8 cellular contexts compared by ENCODE assay signal in genomic region chr10:87504307-87504666, GRCh38. TPM values are rescaled to one million over a fixed set of nuclear protein-coding genes. Genes with fewer than 3 reads are reported as not detected.
DNase-seq lines count a peak whose midpoint lies in the region; FAIRE-seq and TF ChIP-seq lines count a peak whose summit lies in the region.

No MANE protein-coding gene starts in this region.

- no peaks in the 10 kb centered on the region for H3K4me1 ChIP-seq in prostate gland (replicated peaks)

- H3K79me2 ChIP-seq in SU-DHL-6 (ENCODE audit: insufficient read depth, low read length), result peaks cover 12% of the 10 kb centered on the region; the same call in 1 of the 2 replicates

- H3K4me2 ChIP-seq in SU-DHL-6 (ENCODE audit: low read depth, low read length, poor library complexity, severe bottlenecking), result peak overlapping the region; percentile 91

- H3K27ac ChIP-seq in SU-DHL-6 (ENCODE audit: low read depth, low read length) (no peak overlapping the region), prostate gland (peak overlapping the region; percentile 61 to 75)

- no peak for FAIRE-seq in RCC 7860 (lab: Jason Lieb, UNC)

- no peak for TF ChIP-seq POLR2A in prostate gland (IDR thresholded peaks at IDR 0.05)

- H2AFZ ChIP-seq in SU-DHL-6 (ENCODE audit: low read depth, low read length, severe bottlenecking), result peak overlapping the region; percentile 96

- no peak for DNase-seq in GM12865 (ENCODE audit: low read depth)
- no peak for DNase-seq in fibroblast of mammary gland (ENCODE audit: low read depth)
- no peak for DNase-seq in prostate gland (ENCODE audit: low spot score)
- DNase-seq in RCC 7860 (ENCODE audit: low spot score), result no peak
- DNase-seq in NCI-H510A treated with DMSO at 0.1 percent for 48 hours (lab: John Stamatoyannopoulos, UW), result no peak
- DNase-seq in COLO829 (ENCODE audit: low spot score), result no peak
- no peak for DNase-seq in GM10266 (ENCODE audit: extremely low spot score)

- no peaks in the 10 kb centered on the region for H3K9me2 ChIP-seq in SU-DHL-6 (replicated peaks; ENCODE audit: insufficient read depth, low read length)

- peaks cover 13% of the 10 kb centered on the region; the same call in 1 of the 2 replicates for H3F3A ChIP-seq in SU-DHL-6 (ENCODE audit: insufficient read depth)

- H3K9me3 ChIP-seq in SU-DHL-6 (ENCODE audit: insufficient read depth, low read length) (no peaks in the 10 kb centered on the region), prostate gland (no peaks in the 10 kb centered on the region)

- H3K9ac ChIP-seq in SU-DHL-6 (ENCODE audit: low read length), result peak overlapping the region; percentile 70

- intact Hi-C loops in prostate gland (cut with DNase I), result no loop called here

- H3K4me3 ChIP-seq in GM12865 (ENCODE audit: low read depth, low read length), result peak overlapping the region; percentile 85
- peak overlapping the region; percentile 88 for H3K4me3 ChIP-seq in SU-DHL-6 (ENCODE audit: insufficient read depth, low read length, poor library complexity, severe bottlenecking)
- H3K4me3 ChIP-seq in fibroblast of mammary gland (ENCODE audit: control insufficient read depth, low read depth, low read length), result peak overlapping the region; percentile 83
- peak overlapping the region; percentile 77 to 82 for H3K4me3 ChIP-seq in prostate gland

- no peaks in the 10 kb centered on the region for H3K27me3 ChIP-seq in SU-DHL-6 (ENCODE audit: low read length)
- H3K27me3 ChIP-seq in prostate gland (replicated peaks; ENCODE audit: insufficient read depth), result no peaks in the 10 kb centered on the region

- no peaks in the 10 kb centered on the region for H4K20me1 ChIP-seq in SU-DHL-6 (ENCODE audit: low read depth, low read length)

- H3K36me3 ChIP-seq in SU-DHL-6 (ENCODE audit: low read length) (peaks cover 3% of the 10 kb centered on the region; the same call in 1 of the 2 replicates), prostate gland (no peaks in the 10 kb centered on the region)

- WGBS in prostate gland, result 6% methylated on average over 13 of the region's 13 CpGs

- no peak for TF ChIP-seq CTCF in GM12865 (IDR thresholded peaks at IDR 0.05; ENCODE audit: insufficient read depth, low read depth, low read length, missing control alignments)
- TF ChIP-seq CTCF in SU-DHL-6 (IDR thresholded peaks at IDR 0.05; ENCODE audit: insufficient read depth, low read length, poor library complexity, severe bottlenecking), result no peak
- TF ChIP-seq CTCF in fibroblast of mammary gland (conservative IDR thresholded peaks at IDR 0.05; ENCODE audit: control insufficient read depth, insufficient read depth, low read depth, low read length), result no peak
- TF ChIP-seq CTCF in prostate gland (IDR thresholded peaks at IDR 0.05), result no peak
- no peak for TF ChIP-seq CTCF in GM10266 (IDR thresholded peaks at IDR 0.05; ENCODE audit: control insufficient read depth, insufficient read depth, low read depth, missing control alignments)

RNA-seq across cellular contexts. Expression of gene MINPP1, which starts 0.4 kb away (rescaled TPM):
- 10 to 100 TPM; 26.6 to 29.3 TPM for total RNA-seq in prostate gland
